11 cellular contexts compared by ENCODE assay signal in the genomic region with DNA sequence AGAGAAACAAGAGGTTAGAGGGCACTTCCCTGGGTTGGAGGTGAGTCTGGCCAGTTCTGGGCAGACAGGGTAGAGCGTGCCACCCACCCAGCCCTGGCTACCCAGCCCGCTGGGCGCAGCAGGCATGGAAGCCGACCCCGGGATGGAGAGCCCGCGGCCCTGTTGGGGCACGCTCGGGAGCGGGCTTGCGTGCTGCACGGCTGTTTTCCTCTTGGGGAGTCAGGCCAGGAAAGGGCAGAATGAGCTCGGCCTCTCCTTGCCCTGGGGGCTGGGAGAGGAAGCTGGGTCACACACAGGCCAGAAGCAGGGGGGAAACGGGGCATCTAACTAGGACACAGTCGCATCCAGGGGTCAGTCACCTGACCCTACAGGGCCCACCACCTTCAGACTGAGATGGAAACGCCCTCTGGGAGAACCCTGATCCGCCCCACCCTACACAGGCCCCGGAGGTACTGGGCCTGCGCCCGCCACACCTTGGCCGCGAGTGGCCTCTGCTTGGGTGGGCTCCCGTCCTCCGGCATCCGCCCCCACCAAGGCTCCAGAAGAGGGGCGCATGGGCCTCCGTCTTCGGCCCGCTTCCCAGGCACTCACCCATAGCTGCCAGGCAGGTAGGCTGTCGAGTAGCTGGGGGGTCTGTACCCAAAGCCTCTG. TPM values are rescaled to one million over a fixed set of nuclear protein-coding genes. Genes with fewer than 3 reads are reported as not detected.
A peak's percentile ranks its signal among the peaks of the same experiment; 100 is the strongest.
DNase-seq lines count a peak whose midpoint lies in the region; ATAC-seq, FAIRE-seq and TF ChIP-seq lines count a peak whose summit lies in the region.
"Had no signal": no experiment of that assay in that cellular context is flagged by ENCODE, and none has a peak within 500 bp of the region (broad histone marks: within the 10 kb centered on the region; RNA-seq: fewer than 3 reads in every experiment).

No MANE protein-coding gene starts in this region.

- H3K9me3 Mint-ChIP-seq in Calu3 (ENCODE audit: low read depth, unreplicated experiment) = no peaks in the 10 kb centered on the region
- H3K9me3 Mint-ChIP-seq: activated B cell treated with CpG ODN at 0.5 μM for 24 hours; activated naive CD8-positive, alpha-beta T cell treated with anti-CD3 and anti-CD28 coated beads, Interleukin-2, amount 10 ng/mL, durations not matched to agents 7 days and 5 days had no signal

- H3K4me3 Mint-ChIP-seq in Calu3 (ENCODE audit: low read depth, unreplicated experiment) = no peak overlapping the region
- H3K4me3 Mint-ChIP-seq: activated B cell treated with CpG ODN at 0.5 μM for 24 hours; activated naive CD8-positive, alpha-beta T cell treated with anti-CD3 and anti-CD28 coated beads, Interleukin-2, amount 10 ng/mL, durations not matched to agents 7 days and 5 days had no signal

- no peaks in the 10 kb centered on the region for H3K27me3 ChIP-seq in keratinocyte (ENCODE audit: control insufficient read depth, extremely low read depth, insufficient read depth, low read length)
- H3K27me3 ChIP-seq in stomach smooth muscle (ENCODE audit: control insufficient read depth in 1 of 2, insufficient read depth in 2 of 2, low read length in 2 of 2) = no peaks in the 10 kb centered on the region

- FAIRE-seq in keratinocyte (lab: Jason Lieb, UNC) = no peak

- ATAC-seq in GM21717 (IDR thresholded peaks at IDR 0.05; ENCODE audit: unreplicated experiment) (no peak), HG02588 (IDR thresholded peaks at IDR 0.05; ENCODE audit: unreplicated experiment) (no peak), left lobe of liver (no peak)

- H3K4me1 ChIP-seq in keratinocyte (ENCODE audit: control insufficient read depth, extremely low read depth, insufficient read depth, low read length) = peaks cover 37% of the 10 kb centered on the region
- H3K4me1 ChIP-seq in stomach smooth muscle (ENCODE audit: control insufficient read depth, insufficient read depth, low read length) = peaks cover 47% of the 10 kb centered on the region

- H3K4me3 ChIP-seq in HFF-Myc (replicated peaks; ENCODE audit: low read depth, low read length) (peak overlapping the region; percentile 18), coronary artery (peak overlapping the region; percentile 72), keratinocyte (ENCODE audit: control insufficient read depth in 2 of 3, extremely low read depth in 1 of 3, insufficient read depth in 2 of 3, low read depth in 1 of 3, low read length in 3 of 3) (peak overlapping the region; percentile 78 to 98 (median 92)), stomach smooth muscle (ENCODE audit: low read length in 2 of 2) (peak overlapping the region; percentile 83 to 87)

- H3K4me1 Mint-ChIP-seq in Calu3 (ENCODE audit: low read depth, unreplicated experiment) = no peaks in the 10 kb centered on the region

- H3K4me2 ChIP-seq in keratinocyte (ENCODE audit: control insufficient read depth, extremely low read depth, insufficient read depth, low read depth, low read length) = peak overlapping the region; percentile 97

- no peaks in the 10 kb centered on the region for H4K20me1 ChIP-seq in keratinocyte (ENCODE audit: control insufficient read depth, extremely low read depth, insufficient read depth, low read length)

- intact Hi-C loops in Calu3 (cut with micrococcal nuclease; ENCODE audit: unreplicated experiment) = no loop called here

- H3K36me3 Mint-ChIP-seq in Calu3 (ENCODE audit: insufficient read depth, unreplicated experiment) = peaks cover 51% of the 10 kb centered on the region

- TF ChIP-seq CTCF in HFF-Myc (IDR thresholded peaks at IDR 0.05; ENCODE audit: low read depth, low read length, missing control alignments) (no peak), coronary artery (IDR thresholded peaks at IDR 0.05) (no peak), keratinocyte (optimal IDR thresholded peaks at IDR 0.05 in 1 of 3, IDR thresholded peaks at IDR 0.05 in 1 of 3, conservative IDR thresholded peaks at IDR 0.05 in 1 of 3; ENCODE audit: extremely low read depth in 1 of 3, insufficient read depth in 2 of 3, low read length in 3 of 3) (no peak), Calu3 (IDR thresholded peaks at IDR 0.05; ENCODE audit: unreplicated experiment) (no peak)

- H3K36me3 ChIP-seq in keratinocyte (ENCODE audit: control insufficient read depth in 2 of 2, extremely low read depth in 1 of 2, insufficient read depth in 2 of 2, low read length in 2 of 2) (peaks cover 28 to 43% of the 10 kb centered on the region in 2 experiments), stomach smooth muscle (ENCODE audit: control insufficient read depth in 2 of 2, insufficient read depth in 2 of 2, low read length in 2 of 2) (peaks cover 26 to 34% of the 10 kb centered on the region in 2 donors)

- CTCF ChIA-PET in Calu3 (lab: Charles Lee) = no interaction called here

- no peaks in the 10 kb centered on the region for H3K27me3 Mint-ChIP-seq in Calu3 (ENCODE audit: unreplicated experiment)
- H3K27me3 Mint-ChIP-seq: activated B cell treated with CpG ODN at 0.5 μM for 24 hours; activated naive CD8-positive, alpha-beta T cell treated with anti-CD3 and anti-CD28 coated beads, Interleukin-2, amount 10 ng/mL, durations not matched to agents 7 days and 5 days; progenitor cell of endocrine pancreas had no signal

- peaks cover 45% of the 10 kb centered on the region for H3K79me2 ChIP-seq in keratinocyte (ENCODE audit: control insufficient read depth, insufficient read depth, low read length)

- H2AFZ ChIP-seq in keratinocyte (ENCODE audit: control insufficient read depth, low read length) = no peak overlapping the region

- H3K27ac Mint-ChIP-seq in Calu3 (ENCODE audit: unreplicated experiment) = no peak overlapping the region
- H3K27ac Mint-ChIP-seq: activated B cell treated with CpG ODN at 0.5 μM for 24 hours; activated naive CD8-positive, alpha-beta T cell treated with anti-CD3 and anti-CD28 coated beads, Interleukin-2, amount 10 ng/mL, durations not matched to agents 7 days and 5 days; progenitor cell of endocrine pancreas had no signal

- H3K9ac ChIP-seq in keratinocyte (ENCODE audit: control insufficient read depth, extremely low read depth, insufficient read depth, low read length) (peak overlapping the region; percentile 91), stomach smooth muscle (ENCODE audit: low read length in 2 of 2) (peak overlapping the region; percentile 85 to 91)

- no peak for DNase-seq in HFF-Myc (ENCODE audit: extremely low read depth, low read depth)
- DNase-seq in coronary artery (ENCODE audit: low spot score) = no peak
- DNase-seq in keratinocyte (ENCODE audit: low read depth, low spot score) = no peak
- DNase-seq in left lobe of liver (ENCODE audit: low spot score) = no peak
- no peak for DNase-seq in Calu3

- H3K9me3 ChIP-seq in keratinocyte (ENCODE audit: control insufficient read depth, low read depth, low read length) (no peaks in the 10 kb centered on the region), stomach smooth muscle (ENCODE audit: control insufficient read depth in 2 of 2, low read length in 2 of 2) (no peaks in the 10 kb centered on the region)

- no peaks in the 10 kb centered on the region for H3K9me1 ChIP-seq in keratinocyte (ENCODE audit: control insufficient read depth, extremely low read depth, insufficient read depth, low read length)

- no TSS peak for BruUV-seq in Calu3 (replicated peaks; lab: Mats Ljungman, UMichigan)

- dilution Hi-C loops in keratinocyte (cut with MboI; ENCODE audit: extremely low pct_ligation_motif_present, low sequenced_read_pairs) = no loop called here

- H3K27ac ChIP-seq in coronary artery = peak overlapping the region; percentile 4 to 74
- H3K27ac ChIP-seq in keratinocyte (ENCODE audit: control insufficient read depth, insufficient read depth, low read length) = peak overlapping the region; percentile 99
- peak overlapping the region; percentile 71 for H3K27ac ChIP-seq in stomach smooth muscle (ENCODE audit: low read length)

RNA-seq across cellular contexts. Expression of gene SOX15, which starts 1.2 kb away (rescaled TPM):
- polyA plus RNA-seq in keratinocyte = 85.7 to 111 TPM (median 86.2 TPM) in 3 replicates
- polyA plus RNA-seq in keratinocyte (2011; ENCODE audit: low read depth) = 21.8 TPM
- polyA plus RNA-seq in keratinocyte (2011; cell fraction: cytosol; rRNA removed) = 60.4 and 130 TPM in 2 replicates
- 100.0 and 127 TPM in 2 replicates for polyA plus RNA-seq in keratinocyte (2011; cell fraction: nucleus; rRNA removed)
- 93.4 and 183 TPM in 2 replicates for polyA plus RNA-seq in keratinocyte (2012; ENCODE audit: low replicate concordance)
- polyA minus RNA-seq in keratinocyte = 38.9 to 110 TPM (median 44.2 TPM) in 3 replicates
- polyA minus RNA-seq in keratinocyte (2011; cell fraction: cytosol; rRNA and poly(A)+ RNA removed) = 177 TPM
- polyA minus RNA-seq in keratinocyte (2011; cell fraction: nucleus; rRNA and poly(A)+ RNA removed) = 83.3 and 86.1 TPM in 2 replicates
- 0.20 TPM for total RNA-seq in left lobe of liver
- total RNA-seq in Calu3 (2022) = not detected in 2 replicates

RNA-seq across cellular contexts. Expression of gene MPDU1, which starts 5.0 kb away (rescaled TPM):
- polyA plus RNA-seq in keratinocyte = 57.8 to 71.5 TPM (median 63.0 TPM) in 3 replicates
- polyA plus RNA-seq in keratinocyte (2011; ENCODE audit: low read depth) = 4.6 TPM
- polyA plus RNA-seq in keratinocyte (2011; cell fraction: cytosol; rRNA removed) = 34.9 and 50.7 TPM in 2 replicates
- 59.1 and 75.4 TPM in 2 replicates for polyA plus RNA-seq in keratinocyte (2011; cell fraction: nucleus; rRNA removed)
- 32.9 and 34.3 TPM in 2 replicates for polyA plus RNA-seq in keratinocyte (2012; ENCODE audit: low replicate concordance)
- 56.7 to 87.7 TPM (median 77.3 TPM) in 3 replicates for polyA minus RNA-seq in keratinocyte
- 35.3 TPM for polyA minus RNA-seq in keratinocyte (2011; cell fraction: cytosol; rRNA and poly(A)+ RNA removed)
- polyA minus RNA-seq in keratinocyte (2011; cell fraction: nucleus; rRNA and poly(A)+ RNA removed) = 21.5 and 22.4 TPM in 2 replicates
- total RNA-seq in left lobe of liver (49.4 TPM), Calu3 (2022) (34.6 and 36.3 TPM in 2 replicates)

RNA-seq across cellular contexts. Expression of gene CD68, which starts 9.2 kb away (rescaled TPM):
- polyA plus RNA-seq in keratinocyte = 12.2 to 26.6 TPM (median 14.0 TPM) in 3 replicates
- polyA plus RNA-seq in keratinocyte (2011; ENCODE audit: low read depth) = 17.3 TPM
- polyA plus RNA-seq in keratinocyte (2011; cell fraction: cytosol; rRNA removed) = 8.8 and 11.4 TPM in 2 replicates
- 2.3 and 4.7 TPM in 2 replicates for polyA plus RNA-seq in keratinocyte (2011; cell fraction: nucleus; rRNA removed)
- 7.8 and 37.6 TPM in 2 replicates for polyA plus RNA-seq in keratinocyte (2012; ENCODE audit: low replicate concordance)
- polyA minus RNA-seq in keratinocyte = 9.5 to 21.7 TPM (median 16.4 TPM) in 3 replicates
- polyA minus RNA-seq in keratinocyte (2011; cell fraction: cytosol; rRNA and poly(A)+ RNA removed) = 4.0 TPM
- polyA minus RNA-seq in keratinocyte (2011; cell fraction: nucleus; rRNA and poly(A)+ RNA removed) = 1.9 and 2.1 TPM in 2 replicates
- total RNA-seq in left lobe of liver = 44.2 TPM
- 28.6 and 50.0 TPM in 2 replicates for total RNA-seq in Calu3 (2022)
- total RNA-seq: progenitor cell of endocrine pancreas had no signal

RNA-seq across cellular contexts. Expression of gene FXR2, which starts 26.0 kb away (rescaled TPM):
- 30.6 to 44.3 TPM (median 32.2 TPM) in 3 replicates for polyA plus RNA-seq in keratinocyte
- polyA plus RNA-seq in keratinocyte (2011; ENCODE audit: low read depth) = 18.0 TPM
- polyA plus RNA-seq in keratinocyte (2011; cell fraction: cytosol; rRNA removed) = 30.5 and 40.9 TPM in 2 replicates
- polyA plus RNA-seq in keratinocyte (2011; cell fraction: nucleus; rRNA removed) = 54.7 and 71.5 TPM in 2 replicates
- polyA plus RNA-seq in keratinocyte (2012; ENCODE audit: low replicate concordance) = 27.7 and 31.6 TPM in 2 replicates
- polyA minus RNA-seq in keratinocyte = 30.3 to 82.2 TPM (median 47.0 TPM) in 3 replicates
- polyA minus RNA-seq in keratinocyte (2011; cell fraction: cytosol; rRNA and poly(A)+ RNA removed) = 51.0 TPM
- polyA minus RNA-seq in keratinocyte (2011; cell fraction: nucleus; rRNA and poly(A)+ RNA removed) = 21.5 and 22.6 TPM in 2 replicates
- total RNA-seq in left lobe of liver (19.0 TPM), Calu3 (2022) (30.3 and 30.9 TPM in 2 replicates)

RNA-seq across cellular contexts. Expression of gene SENP3, which starts 27.0 kb away (rescaled TPM):
- polyA plus RNA-seq in keratinocyte = 98.9 to 110 TPM (median 99.1 TPM) in 3 replicates
- polyA plus RNA-seq in keratinocyte (2011; ENCODE audit: low read depth) = 15.9 TPM
- 90.1 and 106 TPM in 2 replicates for polyA plus RNA-seq in keratinocyte (2011; cell fraction: cytosol; rRNA removed)
- 72.1 TPM in 2 replicates for polyA plus RNA-seq in keratinocyte (2011; cell fraction: nucleus; rRNA removed)
- polyA plus RNA-seq in keratinocyte (2012; ENCODE audit: low replicate concordance) = 37.4 and 53.9 TPM in 2 replicates
- polyA minus RNA-seq in keratinocyte = 85.2 to 96.9 TPM (median 89.1 TPM) in 3 replicates
- 71.0 TPM for polyA minus RNA-seq in keratinocyte (2011; cell fraction: cytosol; rRNA and poly(A)+ RNA removed)
- 19.2 and 31.1 TPM in 2 replicates for polyA minus RNA-seq in keratinocyte (2011; cell fraction: nucleus; rRNA and poly(A)+ RNA removed)
- total RNA-seq in left lobe of liver = 14.1 TPM
- total RNA-seq in Calu3 (2022) = 52.0 and 54.3 TPM in 2 replicates

Comparison
In these comparisons a context has a peak if more than half of its experiments do, and no peak if none do; other contexts are left out.
1. H3K4me3 ChIP-seq: peak in every context shown above with its lines; median percentile 92 in keratinocyte; 85 in stomach smooth muscle; 72 in coronary artery; 18 in HFF-Myc.
2. H3K27ac ChIP-seq: peak in every context shown above with its lines; median percentile 99 in keratinocyte; 71 in stomach smooth muscle; 39 in coronary artery.